ENCODE assay signal across 1 cellular context in genomic region chr12:80420075-80420474, GRCh38.
TF ChIP-seq lines count a peak whose summit lies in the region.

No MANE protein-coding gene starts in this region.

TF ChIP-seq in IMR-90, 13 proteins besides CTCF, POLR2A, EP300 and RAD21:
- TF ChIP-seq RFX5 (IDR thresholded peaks at IDR 0.05; ENCODE audit: low read depth, low read length) (no peak), MAFK (IDR thresholded peaks at IDR 0.05; ENCODE audit: low read depth, low read length) (peak; percentile 68)
